ENCODE assay signal across 1 cellular context in genomic region chr19:34306213-34306661, GRCh38.
TF ChIP-seq lines count a peak whose summit lies in the region.

No MANE protein-coding gene starts in this region.

TF ChIP-seq in HepG2, 621 proteins besides CTCF, POLR2A, EP300 and RAD21 (continued from another document and continues in another):
- TF ChIP-seq PBX2 (CRISPR knock-in tag; IDR thresholded peaks at IDR 0.05) (peak; percentile 73), POLR2G (IDR thresholded peaks at IDR 0.05; ENCODE audit: low read depth, low read length) (no peak), ZNF337 (CRISPR knock-in tag; IDR thresholded peaks at IDR 0.05; ENCODE audit: borderline replicate concordance, low read depth) (no peak), NONO (IDR thresholded peaks at IDR 0.05) (no peak), NONO (CRISPR knock-in tag; conservative IDR thresholded peaks at IDR 0.05) (0 out of 2 replicates have a peak, but pooled peaks have one; percentile 26), ZFAT (CRISPR knock-in tag; conservative IDR thresholded peaks at IDR 0.05) (no peak), ZNF776 (CRISPR knock-in tag; IDR thresholded peaks at IDR 0.05) (no peak), HMGXB3 (CRISPR knock-in tag; IDR thresholded peaks at IDR 0.05; ENCODE audit: borderline replicate concordance) (peak; percentile 49; the same call in 1 of the 2 replicates), KMT2B (CRISPR knock-in tag; IDR thresholded peaks at IDR 0.05) (no peak), MBNL3 (CRISPR knock-in tag; conservative IDR thresholded peaks at IDR 0.05) (no peak), NFYC (CRISPR knock-in tag; IDR thresholded peaks at IDR 0.05) (0 out of 2 replicates have a peak, but pooled peaks have one; percentile 24), THRA (CRISPR knock-in tag; IDR thresholded peaks at IDR 0.05; ENCODE audit: borderline replicate concordance) (peak; percentile 33; the same call in 1 of the 2 replicates), DRAP1 (CRISPR knock-in tag; IDR thresholded peaks at IDR 0.05) (peak; percentile 63), HNRNPUL1 (IDR thresholded peaks at IDR 0.05; ENCODE audit: low read depth, low read length) (no peak), ZNF275 (CRISPR knock-in tag; IDR thresholded peaks at IDR 0.05; ENCODE audit: borderline replicate concordance) (no peak), MXD4 (CRISPR knock-in tag; IDR thresholded peaks at IDR 0.05) (peak; percentile 72), ZNF12 (CRISPR knock-in tag; IDR thresholded peaks at IDR 0.05) (peak; percentile 66; the same call in 1 of the 2 replicates), ERF (CRISPR knock-in tag; IDR thresholded peaks at IDR 0.05) (peak; percentile 78), ZC3H13 (CRISPR knock-in tag; IDR thresholded peaks at IDR 0.05) (no peak), ZBTB42 (CRISPR knock-in tag; IDR thresholded peaks at IDR 0.05) (no peak), FOSL2 (CRISPR knock-in tag; IDR thresholded peaks at IDR 0.05) (peak; percentile 69), NCOA1 (CRISPR knock-in tag; IDR thresholded peaks at IDR 0.05) (no peak), SMYD3 (CRISPR knock-in tag; IDR thresholded peaks at IDR 0.05) (no peak; the same call in 1 of the 2 replicates), ELK4 (CRISPR knock-in tag; IDR thresholded peaks at IDR 0.05; ENCODE audit: borderline replicate concordance) (no peak), ZNF644 (CRISPR knock-in tag; IDR thresholded peaks at IDR 0.05; ENCODE audit: low read depth) (peak; percentile 72; the same call in 1 of the 2 replicates), THAP8 (CRISPR knock-in tag; IDR thresholded peaks at IDR 0.05; ENCODE audit: borderline replicate concordance) (no peak), ZHX2 (IDR thresholded peaks at IDR 0.05; ENCODE audit: low read depth) (no peak), ZHX2 (CRISPR knock-in tag; IDR thresholded peaks at IDR 0.05; ENCODE audit: borderline replicate concordance) (no peak), ZNF777 (CRISPR knock-in tag; IDR thresholded peaks at IDR 0.05) (no peak), SNAI1 (CRISPR knock-in tag; IDR thresholded peaks at IDR 0.05; ENCODE audit: borderline replicate concordance) (no peak), MTF1 (CRISPR knock-in tag; IDR thresholded peaks at IDR 0.05) (no peak), ARID3A (IDR thresholded peaks at IDR 0.05; ENCODE audit: low read depth, low read length) (no peak), NBN (conservative IDR thresholded peaks at IDR 0.05) (no peak), FIP1L1 (IDR thresholded peaks at IDR 0.05; ENCODE audit: borderline replicate concordance, insufficient read depth, low read depth, low read length) (no peak), GLMP (CRISPR knock-in tag; IDR thresholded peaks at IDR 0.05; ENCODE audit: borderline replicate concordance) (no peak), ZNF761 (CRISPR knock-in tag; conservative IDR thresholded peaks at IDR 0.05) (no peak), ZNF230 (CRISPR knock-in tag; IDR thresholded peaks at IDR 0.05) (no peak), NAIF1 (CRISPR knock-in tag; IDR thresholded peaks at IDR 0.05; ENCODE audit: borderline replicate concordance) (no peak), ZNF552 (CRISPR knock-in tag; IDR thresholded peaks at IDR 0.05; ENCODE audit: borderline replicate concordance) (no peak), HNF4A (CRISPR knock-in tag; IDR thresholded peaks at IDR 0.05) (peak; percentile 62)
